9 cellular contexts compared by ENCODE assay signal in the genomic region with DNA sequence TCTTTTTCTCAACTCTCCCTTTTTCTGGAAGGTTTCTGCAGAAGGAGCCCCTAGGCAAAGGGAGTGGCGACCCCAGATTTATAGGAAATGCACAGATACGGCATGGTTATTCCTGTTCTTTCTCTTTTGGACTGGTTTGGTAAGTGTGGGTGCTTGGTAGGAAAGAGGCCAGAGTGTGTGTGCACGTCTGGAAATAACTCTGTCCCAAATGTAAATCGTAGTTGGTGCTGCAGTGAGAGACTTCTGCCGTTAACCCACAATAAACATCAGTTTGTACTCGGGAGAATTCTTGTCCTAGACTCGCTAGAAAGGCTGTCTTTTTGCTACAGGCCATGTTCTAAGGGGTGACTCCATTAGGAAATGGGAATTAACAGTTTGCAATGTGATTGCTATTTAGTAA. TPM values are rescaled to one million over a fixed set of nuclear protein-coding genes. Genes with fewer than 3 reads are reported as not detected.
DNase-seq lines count a peak whose midpoint lies in the region; TF ChIP-seq lines count a peak whose summit lies in the region.
"Had no signal": no experiment of that assay in that cellular context is flagged by ENCODE, and none has a peak within 500 bp of the region (broad histone marks: within the 10 kb centered on the region; RNA-seq: fewer than 3 reads in every experiment).

No MANE protein-coding gene starts in this region.

- H3K27me3 ChIP-seq in right atrium auricular region: no peaks in the 10 kb centered on the region

- no peak for TF ChIP-seq CTCF in VCaP (conservative IDR thresholded peaks at IDR 0.05)
- TF ChIP-seq CTCF in right atrium auricular region (IDR thresholded peaks at IDR 0.05): no peak

- no peaks in the 10 kb centered on the region for H3K9me3 ChIP-seq in right atrium auricular region

- DNase-seq in G401 (ENCODE audit: low spot score): peak; percentile 48
- no peak for DNase-seq in right atrium auricular region (ENCODE audit: low spot score)
- DNase-seq in renal cortical epithelial cell (ENCODE audit: low read depth): peak; percentile 39
- no peak for DNase-seq in NCI-H128 (lab: John Stamatoyannopoulos, UW; ENCODE audit: unreplicated experiment)
- no peak for DNase-seq in NOMO-1 treated with dmso at 0.1 percent for 144 hours (lab: John Stamatoyannopoulos, UW; ENCODE audit: unreplicated experiment)
- DNase-seq in DMS114 treated with DMSO at 0.1 percent for 48 hours (lab: John Stamatoyannopoulos, UW; ENCODE audit: unreplicated experiment): no peak
- no peak for DNase-seq in stimulated activated CD4-positive, alpha-beta T cell treated with anti-CD3 and anti-CD28 coated beads, Interleukin-4, amount 100 ng/mL, for 4 hours
- DNase-seq: SIG-M5 had no signal

- in situ Hi-C loops in G401 (cut with HindIII; ENCODE audit: low sequenced_read_pairs): no loop called here

- H3K27ac ChIP-seq in VCaP (peak overlapping the region; percentile 83), right atrium auricular region (peak overlapping the region in 1 of 2 donors; percentile 81)

- H3K4me1 ChIP-seq in right atrium auricular region: peaks cover 0 to 8% of the 10 kb centered on the region in 2 donors

- H3K36me3 ChIP-seq in right atrium auricular region: no peaks in the 10 kb centered on the region

- H3K4me3 ChIP-seq in right atrium auricular region: peak overlapping the region; percentile 64 to 68

RNA-seq across cellular contexts. Expression of a gene that starts 0.8 kb away (rescaled TPM):
- total RNA-seq in G401 (2014; rRNA removed; shearing (Covaris generic)): 0.31 and 2.5 TPM in 2 replicates
- total RNA-seq in right atrium auricular region (1 to 10 TPM; 2.7 to 9.5 TPM), renal cortical epithelial cell (12.7 and 54.5 TPM in 2 replicates)

Comparison
In these comparisons a context has a peak if more than half of its experiments do, and no peak if none do; other contexts are left out.
1. DNase-seq: peak in G401 (single experiment) and renal cortical epithelial cell (single experiment); none in right atrium auricular region (single experiment), NCI-H128 (single experiment), NOMO-1 treated with dmso at 0.1 percent for 144 hours (single experiment), DMS114 treated with DMSO at 0.1 percent for 48 hours (single experiment) and stimulated activated CD4-positive, alpha-beta T cell treated with anti-CD3 and anti-CD28 coated beads, Interleukin-4, amount 100 ng/mL, for 4 hours (0 of 2).